9 cellular contexts compared by ENCODE assay signal in the genomic region with DNA sequence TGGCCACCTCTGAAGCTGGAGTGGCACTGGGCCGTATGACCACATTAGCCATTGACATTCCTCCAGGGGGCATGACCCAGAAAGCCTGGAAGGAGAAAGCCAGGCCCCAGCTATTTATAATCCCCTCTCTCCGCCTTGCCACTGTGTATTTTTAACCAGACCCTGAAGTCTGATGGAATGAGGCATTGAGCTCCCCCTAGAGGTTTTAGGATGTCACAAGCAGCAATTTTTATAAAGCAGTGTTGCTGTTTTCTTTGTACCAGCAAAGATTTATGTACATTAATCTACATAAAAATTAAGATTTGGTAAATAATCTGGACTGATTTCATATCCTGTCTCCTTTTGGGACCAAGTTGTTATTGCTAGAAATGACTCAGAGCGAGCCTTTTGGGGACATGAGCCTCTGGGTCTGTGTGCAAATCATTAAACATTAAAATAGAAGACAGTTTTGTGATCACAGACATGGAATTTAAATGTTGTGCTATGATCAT.
DNase-seq lines count a peak whose midpoint lies in the region; ATAC-seq and TF ChIP-seq lines count a peak whose summit lies in the region.
"Had no signal": no experiment of that assay in that cellular context is flagged by ENCODE, and none has a peak within 500 bp of the region (broad histone marks: within the 10 kb centered on the region; RNA-seq: fewer than 3 reads in every experiment).

No MANE protein-coding gene starts in this region.

- 18 to 20% methylated on average over 3 of the region's 3 CpGs for WGBS in body of pancreas, 2 donors

- DNase-seq in AML-193 (lab: John Stamatoyannopoulos, UW) (peak; percentile 16 to 27), HS-5 (ENCODE audit: low read depth) (peak; percentile 60), NCI-H69 (lab: John Stamatoyannopoulos, UW) (peak; percentile 84), body of pancreas (peak in 3 of 4 donors; percentile 26 to 48 (median 27)), iris pigment epithelial cell (ENCODE audit: low read depth) (peak; percentile 74), superior temporal gyrus (ENCODE audit: extremely low spot score) (peak; percentile 88), posterior cingulate gyrus (no peak)

- ATAC-seq in GM18870 (IDR thresholded peaks at IDR 0.05; ENCODE audit: unreplicated experiment) (peak; percentile 64), body of pancreas (peak; percentile 80)

- H3K27me3 ChIP-seq in body of pancreas = no peaks in the 10 kb centered on the region
- H3K27me3 ChIP-seq: neutrophil had no signal

- no peak for TF ChIP-seq POLR2A in body of pancreas (IDR thresholded peaks at IDR 0.05)

- peaks cover 26% of the 10 kb centered on the region for H3K4me1 ChIP-seq in body of pancreas

- no peaks in the 10 kb centered on the region for H3K36me3 ChIP-seq in body of pancreas (replicated peaks in 1 of 2; ENCODE audit: insufficient read depth in 1 of 2, low read depth in 2 of 2)
- H3K36me3 ChIP-seq: neutrophil had no signal

- intact Hi-C loops in body of pancreas (cut with DNase I) (loop anchor here (10.0 kb wide), 1 partner anchor 265 kb away; no protein-coding TSS in a partner anchor), posterior cingulate gyrus (cut with DNase I) (loop anchor here (1.0 to 5.0 kb wide), 2 partner anchors 162 to 283 kb away; no protein-coding TSS in a partner anchor)

- H3K27ac ChIP-seq in body of pancreas = peak overlapping the region in 2 of 4 donors; percentile 27 to 40
- H3K27ac ChIP-seq: neutrophil had no signal

- H3K9me3 ChIP-seq in body of pancreas = no peaks in the 10 kb centered on the region
- H3K9me3 ChIP-seq: neutrophil had no signal

- H3K4me3 ChIP-seq in body of pancreas = no peak overlapping the region

- TF ChIP-seq CTCF in body of pancreas (IDR thresholded peaks at IDR 0.05) = peak; percentile 31 to 80 (median 71)

Comparison
In these comparisons a context has a peak if more than half of its experiments do, and no peak if none do; other contexts are left out.
1. DNase-seq: peak in AML-193 (2 of 2), HS-5 (single experiment), NCI-H69 (single experiment), body of pancreas (3 of 4), iris pigment epithelial cell (single experiment) and superior temporal gyrus (single experiment); none in posterior cingulate gyrus (0 of 10).